ENCODE assay signal across 13 cellular contexts in the genomic region with DNA sequence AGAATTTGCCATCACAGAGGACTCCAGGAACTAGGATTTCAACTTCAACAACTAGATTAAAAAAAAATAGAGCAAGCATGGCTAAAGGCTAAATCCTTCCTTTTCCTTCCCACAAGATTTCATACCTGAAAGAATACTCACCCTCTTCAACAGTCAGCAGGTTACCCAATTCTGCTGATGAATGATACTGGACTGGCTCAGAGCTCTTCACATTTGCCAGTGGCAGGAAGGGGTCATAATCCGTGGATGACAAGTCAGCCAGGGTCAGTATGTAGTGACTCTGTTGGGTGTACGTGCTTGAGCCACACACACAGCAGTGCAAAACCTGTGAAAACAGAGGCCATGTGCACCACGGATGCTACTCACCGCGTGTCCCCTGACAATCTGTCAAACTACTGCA.
DNase-seq lines count a peak whose midpoint lies in the region; ATAC-seq, FAIRE-seq and TF ChIP-seq lines count a peak whose summit lies in the region.
"Had no signal": no experiment of that assay in that cellular context is flagged by ENCODE, and none has a peak within 500 bp of the region (broad histone marks: within the 10 kb centered on the region; RNA-seq: fewer than 3 reads in every experiment).

No MANE protein-coding gene starts in this region.

- H3K4me1 ChIP-seq in CD8-positive, alpha-beta memory T cell (ENCODE audit: insufficient read depth, low read length): no peaks in the 10 kb centered on the region
- H3K4me1 ChIP-seq: spleen had no signal

- DNase-seq in AG08395 (ENCODE audit: low spot score): peak; percentile 46
- DNase-seq in HK-2 (ENCODE audit: unreplicated experiment): peak; percentile 78
- DNase-seq in bronchial epithelial cell (ENCODE audit: low read depth): peak; percentile 96
- peak; percentile 15 for DNase-seq in kidney glomerular epithelial cell (lab: John Stamatoyannopoulos, UW)
- DNase-seq in CD8-positive, alpha-beta memory T cell: no peak
- no peak for DNase-seq in NCI-H1048 (lab: John Stamatoyannopoulos, UW)
- no peak for DNase-seq in HTR-8/SVneo (ENCODE audit: insufficient read length, low spot score)
- DNase-seq: activated naive CD4-positive, alpha-beta T cell treated with Interleukin-2 at 50 U/mL for 16 hours; central memory CD4-positive, alpha-beta T cell; NCI-H2171 treated with DMSO at 0.1 percent for 48 hours; spleen had no signal

- H3K4me3 ChIP-seq in bronchial epithelial cell (ENCODE audit: low read depth, low read length): no peak overlapping the region
- no peak overlapping the region for H3K4me3 ChIP-seq in CD8-positive, alpha-beta memory T cell (ENCODE audit: low read length)
- H3K4me3 ChIP-seq: SK-N-MC, spleen had no signal

- H3K4me3 Mint-ChIP-seq in CD8-positive, alpha-beta memory T cell: no peak overlapping the region

- POLR2A ChIA-PET in CD8-positive, alpha-beta memory T cell (lab: Charles Lee): no interaction called here

- H3K27ac Mint-ChIP-seq in CD8-positive, alpha-beta memory T cell: no peak overlapping the region

- H3K27me3 ChIP-seq in bronchial epithelial cell (ENCODE audit: control insufficient read depth, insufficient read depth, low read length): no peaks in the 10 kb centered on the region
- H3K27me3 ChIP-seq in CD8-positive, alpha-beta memory T cell (ENCODE audit: insufficient read depth, low read length, poor library complexity, severe bottlenecking): no peaks in the 10 kb centered on the region
- H3K27me3 ChIP-seq: spleen had no signal

- no peak overlapping the region for H3K27ac ChIP-seq in CD8-positive, alpha-beta memory T cell (ENCODE audit: low read depth, low read length)
- H3K27ac ChIP-seq: SK-N-MC, spleen had no signal

- no peaks in the 10 kb centered on the region for H3K27me3 Mint-ChIP-seq in CD8-positive, alpha-beta memory T cell

- peak; percentile 93 for FAIRE-seq in bronchial epithelial cell (lab: Jason Lieb, UNC)
- no peak for FAIRE-seq in HTR-8/SVneo (lab: Jason Lieb, UNC)

- no peaks in the 10 kb centered on the region for H3K9me3 Mint-ChIP-seq in CD8-positive, alpha-beta memory T cell

- no peaks in the 10 kb centered on the region for H3K9me3 ChIP-seq in CD8-positive, alpha-beta memory T cell (ENCODE audit: low read length)

- CTCF ChIA-PET in CD8-positive, alpha-beta memory T cell (lab: Charles Lee): no interaction called here

- H3K4me1 Mint-ChIP-seq in CD8-positive, alpha-beta memory T cell: no peaks in the 10 kb centered on the region

- peaks cover 1% of the 10 kb centered on the region for H3K36me3 ChIP-seq in bronchial epithelial cell (ENCODE audit: control insufficient read depth, insufficient read depth, low read length)
- H3K36me3 ChIP-seq in CD8-positive, alpha-beta memory T cell (ENCODE audit: insufficient read depth, low read length): peaks cover 4% of the 10 kb centered on the region

- H3K36me3 Mint-ChIP-seq in CD8-positive, alpha-beta memory T cell: peaks cover 36 to 70% (median 42%) of the 10 kb centered on the region in 3 donors

- ATAC-seq in HG03175 (IDR thresholded peaks at IDR 0.05; ENCODE audit: unreplicated experiment): no peak

- no peak for TF ChIP-seq CTCF in bronchial epithelial cell (IDR thresholded peaks at IDR 0.05; ENCODE audit: insufficient read depth, low read length, severe bottlenecking)

Comparison
In these comparisons a context has a peak if more than half of its experiments do, and no peak if none do; other contexts are left out.
1. DNase-seq: peak in AG08395 (single experiment), HK-2 (single experiment), bronchial epithelial cell (single experiment) and kidney glomerular epithelial cell (single experiment); none in CD8-positive, alpha-beta memory T cell (0 of 5), NCI-H1048 (single experiment) and HTR-8/SVneo (single experiment).